9 cellular contexts compared by ENCODE assay signal in the genomic region with DNA sequence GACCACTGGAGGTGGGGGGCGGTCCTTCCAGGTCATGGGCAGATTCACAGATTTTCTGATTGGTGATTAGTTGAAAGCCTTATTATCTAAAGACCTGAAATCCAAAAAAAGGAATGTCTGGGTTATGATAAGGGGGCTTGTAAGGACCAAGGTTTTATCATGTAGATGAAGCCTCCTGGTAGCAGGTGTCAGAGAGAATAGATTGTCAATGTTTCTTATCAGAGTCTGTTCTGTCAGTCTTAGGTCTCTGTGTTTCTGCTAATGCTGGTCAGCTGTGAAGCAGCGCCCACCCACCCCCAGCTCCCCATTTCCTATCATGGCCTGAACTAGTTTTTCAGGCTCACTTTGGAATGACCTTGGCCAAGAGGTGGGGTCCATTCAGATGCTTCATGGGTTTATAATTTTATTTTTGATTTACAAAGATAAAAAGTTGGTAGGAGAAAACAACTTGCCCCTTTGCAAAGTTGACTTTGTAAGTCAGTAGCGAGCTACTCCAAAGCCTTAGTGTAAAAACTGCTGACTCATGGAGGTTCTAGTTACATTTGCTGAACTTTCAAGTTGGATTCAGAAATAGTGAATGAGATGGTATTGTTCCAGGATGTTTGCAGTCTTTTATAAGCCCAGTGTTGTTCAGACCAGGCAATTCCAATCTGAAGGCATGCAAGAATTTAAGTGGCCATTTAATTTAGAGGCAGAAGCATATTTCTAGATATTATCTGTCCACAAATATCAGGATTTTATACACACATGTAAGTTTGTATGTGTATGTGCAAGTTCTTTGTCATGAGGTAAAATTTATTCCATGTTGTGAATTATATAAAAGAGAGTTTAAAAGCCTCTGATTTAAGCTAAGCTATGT. TPM values are rescaled to one million over a fixed set of nuclear protein-coding genes. Genes with fewer than 3 reads are reported as not detected.
A peak's percentile ranks its signal among the peaks of the same experiment; 100 is the strongest.
DNase-seq lines count a peak whose midpoint lies in the region; ATAC-seq, FAIRE-seq and TF ChIP-seq lines count a peak whose summit lies in the region.
"Had no signal": no experiment of that assay in that cellular context is flagged by ENCODE, and none has a peak within 500 bp of the region (broad histone marks: within the 10 kb centered on the region; RNA-seq: fewer than 3 reads in every experiment).

No MANE protein-coding gene starts in this region.

- WGBS in mammary epithelial cell (ENCODE audit: low coverage, missing lambda C conversion rate) = 93% methylated on average over 3 of the region's 3 CpGs

- CTCF ChIA-PET in mammary epithelial cell (lab: Charles Lee; ENCODE audit: low non-redundant PET) = interaction anchor here (0.7 to 0.9 kb wide), 2 partner anchors 18 to 43 kb away, joined by 3 to 6 read pairs; no protein-coding TSS in a partner anchor

- no peak for FAIRE-seq in frontal cortex (lab: Jason Lieb, UNC)

- H3K9ac ChIP-seq in mammary epithelial cell (ENCODE audit: insufficient read depth, low read length) = no peak overlapping the region

- in situ Hi-C loops in KBM-7 (cut with MboI; ENCODE audit: low pct_unique_long_range_greater_than_20kb, low sequenced_read_pairs) = no loop called here
- in situ Hi-C loops in mammary epithelial cell (cut with MboI; ENCODE audit: low sequenced_read_pairs in 2 of 2) = no loop called here

- no peak overlapping the region for H2AFZ ChIP-seq in mammary epithelial cell (ENCODE audit: low read depth, low read length)

- intact Hi-C loops in mammary epithelial cell (cut with micrococcal nuclease) = loop anchor here (1.0 kb wide), 1 partner anchor 19 kb away; no protein-coding TSS in a partner anchor

- H4K20me1 ChIP-seq in mammary epithelial cell (ENCODE audit: insufficient read depth, low read length) = peaks cover 2% of the 10 kb centered on the region

- peak; percentile 57 for DNase-seq in AG10803 (ENCODE audit: low read depth)
- peak; percentile 36 for DNase-seq in KBM-7
- no peak for DNase-seq in mammary epithelial cell
- DNase-seq in myocyte (ENCODE audit: low read depth) = peak; percentile 56
- DNase-seq in hypothalamus (lab: John Stamatoyannopoulos, UW) = no peak
- DNase-seq in T-helper 2 cell treated with Interferon-gamma antibody and Interleukin-4, amounts not matched to agents 5 μg/mL and 100 μg/mL, for 36 hours (ENCODE audit: low spot score) = no peak
- DNase-seq in frontal cortex (ENCODE audit: low spot score in 2 of 2) = no peak
- DNase-seq: psoas muscle had no signal

- no peak for ATAC-seq in GM19395 (IDR thresholded peaks at IDR 0.05; ENCODE audit: unreplicated experiment)
- ATAC-seq: psoas muscle had no signal

- no peaks in the 10 kb centered on the region for H3K9me3 ChIP-seq in mammary epithelial cell (replicated peaks; ENCODE audit: insufficient read depth, low read length)
- H3K9me3 ChIP-seq: psoas muscle had no signal

- peaks cover 5% of the 10 kb centered on the region for H3K36me3 ChIP-seq in mammary epithelial cell (ENCODE audit: insufficient read depth, low read length)

- H3K27ac ChIP-seq in mammary epithelial cell (ENCODE audit: insufficient read depth, low read depth, low read length) = peak overlapping the region; percentile 20

- H3K4me2 ChIP-seq in mammary epithelial cell (ENCODE audit: insufficient read depth, low read depth, low read length) = peak overlapping the region; percentile 57

- no peak overlapping the region for H3K27ac Mint-ChIP-seq in T-helper 2 cell treated with Interferon-gamma antibody and Interleukin-4, amounts not matched to agents 5 μg/mL and 100 μg/mL, for 36 hours

- H3K36me3 Mint-ChIP-seq in T-helper 2 cell treated with Interferon-gamma antibody and Interleukin-4, amounts not matched to agents 5 μg/mL and 100 μg/mL, for 36 hours (ENCODE audit: low read depth) = peaks cover 13% of the 10 kb centered on the region

- H3K27me3 Mint-ChIP-seq in T-helper 2 cell treated with Interferon-gamma antibody and Interleukin-4, amounts not matched to agents 5 μg/mL and 100 μg/mL, for 36 hours (ENCODE audit: low read depth) = no peaks in the 10 kb centered on the region

- H3K4me3 Mint-ChIP-seq in T-helper 2 cell treated with Interferon-gamma antibody and Interleukin-4, amounts not matched to agents 5 μg/mL and 100 μg/mL, for 36 hours = no peak overlapping the region

- H3K9me3 Mint-ChIP-seq in T-helper 2 cell treated with Interferon-gamma antibody and Interleukin-4, amounts not matched to agents 5 μg/mL and 100 μg/mL, for 36 hours = no peaks in the 10 kb centered on the region

- BruUV-seq in mammary epithelial cell (replicated peaks; lab: Mats Ljungman, UMichigan) = no TSS peak

- peaks cover 54% of the 10 kb centered on the region for H3K4me1 ChIP-seq in mammary epithelial cell (ENCODE audit: insufficient read depth, low read length)

- no peak for TF ChIP-seq CTCF in AG10803 (conservative IDR thresholded peaks at IDR 0.05; ENCODE audit: low read length)
- TF ChIP-seq CTCF in mammary epithelial cell (conservative IDR thresholded peaks at IDR 0.05 in 1 of 2, IDR thresholded peaks at IDR 0.05 in 1 of 2; ENCODE audit: extremely low read depth in 1 of 2, insufficient read depth in 1 of 2, low read depth in 1 of 2, low read length in 2 of 2) = no peak

- H3K4me3 ChIP-seq in AG10803 (ENCODE audit: low read length) (no peak overlapping the region), mammary epithelial cell (replicated peaks in 1 of 3; ENCODE audit: insufficient read depth in 1 of 3, low read depth in 2 of 3, low read length in 3 of 3) (no peak overlapping the region)
- H3K4me3 ChIP-seq: psoas muscle had no signal

- dilution Hi-C loops in mammary epithelial cell (cut with HindIII; ENCODE audit: low sequenced_read_pairs) = no loop called here

- H3K27me3 ChIP-seq in mammary epithelial cell (ENCODE audit: insufficient read depth, low read length) = no peaks in the 10 kb centered on the region

- peaks cover 98% of the 10 kb centered on the region for H3K79me2 ChIP-seq in mammary epithelial cell (ENCODE audit: insufficient read depth, low read length)

- peaks cover 63% of the 10 kb centered on the region for H3K4me1 Mint-ChIP-seq in T-helper 2 cell treated with Interferon-gamma antibody and Interleukin-4, amounts not matched to agents 5 μg/mL and 100 μg/mL, for 36 hours (ENCODE audit: low read depth)

RNA-seq across cellular contexts. Expression of a gene that starts 21.4 kb away (rescaled TPM):
- total RNA-seq in mammary epithelial cell (100 to 1,000 TPM; 189 to 424 TPM), myocyte (0.99 and 1.2 TPM in 2 replicates), frontal cortex (15.9 TPM)
- 113 TPM for polyA plus RNA-seq in mammary epithelial cell
- polyA minus RNA-seq in mammary epithelial cell = 210 TPM
- polyA plus RNA-seq in myocyte (2012) = 5.9 TPM

Comparison
In these comparisons a context has a peak if more than half of its experiments do, and no peak if none do; other contexts are left out.
1. DNase-seq: peak in AG10803 (single experiment), KBM-7 (single experiment) and myocyte (single experiment); none in mammary epithelial cell (single experiment), hypothalamus (0 of 51), T-helper 2 cell treated with Interferon-gamma antibody and Interleukin-4, amounts not matched to agents 5 μg/mL and 100 μg/mL, for 36 hours (single experiment) and frontal cortex (0 of 2).
2. RNA of a gene that starts 21.4 kb away (total RNA-seq): 189 to 424 TPM in mammary epithelial cell; 15.9 TPM in frontal cortex (single experiment) and 0.99 to 1.2 TPM in myocyte; every median in the first group is over 10 times any median in the second.